Comparison of ENCODE assay signal across 8 cellular contexts in genomic region chr2:18976112-18976961, GRCh38.
DNase-seq lines count a peak whose midpoint lies in the region; ATAC-seq, FAIRE-seq and TF ChIP-seq lines count a peak whose summit lies in the region.

No MANE protein-coding gene starts in this region.

- intact Hi-C loops in natural killer cell (cut with micrococcal nuclease) = no loop called here

- no peak overlapping the region for H3K9ac ChIP-seq in OCI-LY3 (ENCODE audit: low read length)

- H3K4me3 Mint-ChIP-seq in natural killer cell = no peak overlapping the region

- TF ChIP-seq CTCF in OCI-LY3 (IDR thresholded peaks at IDR 0.05; ENCODE audit: low read depth, low read length) (no peak), natural killer cell (IDR thresholded peaks at IDR 0.05) (no peak)

- no peaks in the 10 kb centered on the region for H3K9me3 ChIP-seq in OCI-LY3 (ENCODE audit: insufficient read depth, low read length)

- peaks cover 12% of the 10 kb centered on the region for H3K4me1 ChIP-seq in OCI-LY3 (ENCODE audit: low read length)

- H4K20me1 ChIP-seq in OCI-LY3 (ENCODE audit: insufficient read depth, low read length) = no peaks in the 10 kb centered on the region

- H3K36me3 ChIP-seq in OCI-LY3 (replicated peaks; ENCODE audit: low read depth, low read length) = no peaks in the 10 kb centered on the region

- peak; percentile 44 for FAIRE-seq in GM18507 (lab: Jason Lieb, UNC)

- H3K4me1 Mint-ChIP-seq in natural killer cell = no peaks in the 10 kb centered on the region

- 0 out of 2 replicates have a peak overlapping the region, but pooled peaks have one; percentile 19 for H3K4me3 ChIP-seq in OCI-LY3 (ENCODE audit: low read length)

- H3K27me3 ChIP-seq in OCI-LY3 (ENCODE audit: low read depth, low read length) = no peaks in the 10 kb centered on the region

- in situ Hi-C loops in G401 (cut with HindIII; ENCODE audit: low sequenced_read_pairs) = no loop called here

- no peaks in the 10 kb centered on the region for H3K79me2 ChIP-seq in OCI-LY3 (ENCODE audit: low read length)

- no peak for DNase-seq in GM18507 (ENCODE audit: extremely low spot score, insufficient read length, low read depth)
- DNase-seq in iris pigment epithelial cell (ENCODE audit: low read depth) = peak; percentile 92
- DNase-seq in natural killer cell = no peak
- no peak for DNase-seq in effector CD4-positive, alpha-beta T cell
- no peak for DNase-seq in amygdala (lab: John Stamatoyannopoulos, UW)
- DNase-seq in G401 (ENCODE audit: low spot score) = no peak

- no peak overlapping the region for H3K27ac Mint-ChIP-seq in natural killer cell

- ATAC-seq in HG02870 (IDR thresholded peaks at IDR 0.05; ENCODE audit: unreplicated experiment) = peak; percentile 89
- ATAC-seq in natural killer cell = no peak

- H2AFZ ChIP-seq in OCI-LY3 (ENCODE audit: low read depth, low read length) = no peak overlapping the region

- no peaks in the 10 kb centered on the region for H3K27me3 Mint-ChIP-seq in natural killer cell (ENCODE audit: low read depth in 2 of 2)

- peaks cover 18 to 27% of the 10 kb centered on the region in 2 donors for H3K9me3 Mint-ChIP-seq in natural killer cell

- peaks cover 20% of the 10 kb centered on the region for H3K36me3 Mint-ChIP-seq in natural killer cell

- H3K27ac ChIP-seq in OCI-LY3 (ENCODE audit: low read length) = no peak overlapping the region

- peak overlapping the region; percentile 49 for H3K4me2 ChIP-seq in OCI-LY3 (ENCODE audit: low read length)
